In genomic region chr16:18789850-18790706, GRCh38 we compare ENCODE assay signal across 1 cellular context.
TF ChIP-seq lines count a peak whose summit lies in the region.

Gene RPS15A, minus strand, starts transcription at chr16:18790334. Its CDS starts 1,221 bp downstream, at chr16:18789113.

TF ChIP-seq in K562, 482 proteins besides CTCF, POLR2A, EP300 and RAD21 (continued from another document and continues in another):
- TF ChIP-seq ARID4B (CRISPR knock-in tag; IDR thresholded peaks at IDR 0.05) (peak; percentile 82), ZBTB12 (CRISPR knock-in tag; IDR thresholded peaks at IDR 0.05) (0 out of 2 replicates have a peak, but pooled peaks have one; percentile 9), ZNF143 (CRISPR knock-in tag; IDR thresholded peaks at IDR 0.05) (peak; percentile 81), ZC3H8 (IDR thresholded peaks at IDR 0.05) (no peak), CBX5 (IDR thresholded peaks at IDR 0.05; ENCODE audit: borderline replicate concordance, low read depth) (no peak), STAT5A (IDR thresholded peaks at IDR 0.05; ENCODE audit: borderline replicate concordance, low read length) (no peak), PATZ1 (CRISPR knock-in tag; IDR thresholded peaks at IDR 0.05; ENCODE audit: borderline replicate concordance) (no peak), ZNF583 (CRISPR knock-in tag; IDR thresholded peaks at IDR 0.05) (0 out of 2 replicates have a peak, but pooled peaks have one; percentile 51), KAT8 (IDR thresholded peaks at IDR 0.05; ENCODE audit: low read depth) (no peak; the same call in 1 of the 2 replicates), ADNP (tag; IDR thresholded peaks at IDR 0.05) (no peak), GTF2F1 (IDR thresholded peaks at IDR 0.05; ENCODE audit: low read depth, low read length) (peak; percentile 91; the same call in 1 of the 2 replicates), ZNF24 (IDR thresholded peaks at IDR 0.05) (no peak; the same call in 1 of the 2 replicates), ELK1 (CRISPR knock-in tag; IDR thresholded peaks at IDR 0.05) (no peak), HLTF (IDR thresholded peaks at IDR 0.05) (no peak), ZNF217 (CRISPR knock-in tag; IDR thresholded peaks at IDR 0.05) (no peak), C11orf30 (IDR thresholded peaks at IDR 0.05; ENCODE audit: low read depth) (no peak), THRA (IDR thresholded peaks at IDR 0.05) (no peak), ESRRA (IDR thresholded peaks at IDR 0.05; ENCODE audit: borderline replicate concordance, low read depth) (peak; percentile 30; the same call in 1 of the 2 replicates), TFAM (CRISPR knock-in tag; conservative IDR thresholded peaks at IDR 0.05) (no peak), ZNF76 (CRISPR knock-in tag; IDR thresholded peaks at IDR 0.05; ENCODE audit: borderline replicate concordance) (peak; percentile 84; the same call in 1 of the 2 replicates), NEUROD1 (IDR thresholded peaks at IDR 0.05; ENCODE audit: borderline replicate concordance, low read depth, low read length, partially characterized antibody) (peak; percentile 71), BRCA1 (IDR thresholded peaks at IDR 0.05) (no peak), BRCA1 (CRISPR knock-in tag; IDR thresholded peaks at IDR 0.05) (no peak), RBM34 (IDR thresholded peaks at IDR 0.05; ENCODE audit: borderline replicate concordance, insufficient read depth, low read length) (no peak), TRIM28 (IDR thresholded peaks at IDR 0.05) (no peak; the same call in 1 of the 2 replicates), ZBTB2 (IDR thresholded peaks at IDR 0.05) (no peak), NR2C1 (IDR thresholded peaks at IDR 0.05) (no peak), NR2C1 (tag; IDR thresholded peaks at IDR 0.05) (no peak), CREB5 (CRISPR knock-in tag; IDR thresholded peaks at IDR 0.05) (0 out of 2 replicates have a peak, but pooled peaks have one; percentile 36), ZNF449 (CRISPR knock-in tag; IDR thresholded peaks at IDR 0.05) (no peak), ZNF3 (CRISPR knock-in tag; IDR thresholded peaks at IDR 0.05) (no peak), PTBP1 (IDR thresholded peaks at IDR 0.05; ENCODE audit: low read depth, low read length) (no peak), SMARCA5 (IDR thresholded peaks at IDR 0.05) (no peak), PHB (CRISPR knock-in tag; IDR thresholded peaks at IDR 0.05) (no peak), ZNF121 (CRISPR knock-in tag; conservative IDR thresholded peaks at IDR 0.05) (no peak), ETV5 (CRISPR knock-in tag; IDR thresholded peaks at IDR 0.05; ENCODE audit: low read depth) (no peak), KLF16 (IDR thresholded peaks at IDR 0.05) (no peak), NFXL1 (CRISPR knock-in tag; IDR thresholded peaks at IDR 0.05) (no peak), CSDE1 (IDR thresholded peaks at IDR 0.05) (no peak), NRF1 (conservative IDR thresholded peaks at IDR 0.05 in 1 of 2, IDR thresholded peaks at IDR 0.05 in 1 of 2) (peak; percentile 21 to 24; a peak in 1 of 4 replicates), HOXB6 (CRISPR knock-in tag; IDR thresholded peaks at IDR 0.05; ENCODE audit: borderline replicate concordance) (no peak), ZNF778 (CRISPR knock-in tag; IDR thresholded peaks at IDR 0.05) (no peak), FOXO4 (CRISPR knock-in tag; IDR thresholded peaks at IDR 0.05) (no peak), HDAC6 (IDR thresholded peaks at IDR 0.05; ENCODE audit: low read depth, low read length) (no peak), ZKSCAN8 (CRISPR knock-in tag; IDR thresholded peaks at IDR 0.05) (no peak), RNF2 (IDR thresholded peaks at IDR 0.05) (no peak), HDAC8 (tag; IDR thresholded peaks at IDR 0.05) (no peak), TRIM25 (IDR thresholded peaks at IDR 0.05; ENCODE audit: borderline replicate concordance) (no peak), TAF7 (tag; IDR thresholded peaks at IDR 0.05) (peak; percentile 100), SRSF7 (optimal IDR thresholded peaks at IDR 0.05; ENCODE audit: low read depth, low read length) (no peak), CBFB (CRISPR knock-in tag; IDR thresholded peaks at IDR 0.05) (no peak), SMARCA4 (IDR thresholded peaks at IDR 0.05) (0 out of 2 replicates have a peak, but pooled peaks have one; percentile 25)
